In the genomic region with DNA sequence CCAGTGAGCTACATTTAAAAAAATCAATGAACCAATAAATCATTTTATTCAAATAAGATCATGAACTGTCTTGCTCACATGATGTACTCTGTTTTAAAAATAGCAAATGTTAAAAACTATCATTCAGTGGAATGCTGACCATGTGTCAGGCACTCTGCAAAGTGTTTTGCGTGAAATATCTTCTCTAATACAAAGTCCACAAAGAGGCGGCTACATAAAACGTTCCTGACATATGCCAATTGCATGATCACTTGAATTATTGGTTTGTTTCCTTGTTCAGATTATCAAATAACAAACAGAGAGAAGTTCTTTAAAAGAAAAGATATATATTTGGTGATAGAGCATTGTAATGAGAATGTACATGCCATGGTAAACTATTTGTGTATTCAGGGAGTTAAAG, we compare ENCODE assay signal across 1 cellular context.
TF ChIP-seq lines count a peak whose summit lies in the region.

No MANE protein-coding gene starts in this region.

TF ChIP-seq in SK-N-SH, 30 proteins besides CTCF, POLR2A, EP300 and RAD21 (continued from another document):
- TF ChIP-seq REST (IDR thresholded peaks at IDR 0.05; ENCODE audit: low read depth, low read length) (no peak), RCOR1 (IDR thresholded peaks at IDR 0.05; ENCODE audit: low read length) (no peak), PBX3 (IDR thresholded peaks at IDR 0.05) (no peak), USF1 (IDR thresholded peaks at IDR 0.05; ENCODE audit: borderline replicate concordance, low read depth) (no peak)
